8 cellular contexts compared by ENCODE assay signal in the genomic region with DNA sequence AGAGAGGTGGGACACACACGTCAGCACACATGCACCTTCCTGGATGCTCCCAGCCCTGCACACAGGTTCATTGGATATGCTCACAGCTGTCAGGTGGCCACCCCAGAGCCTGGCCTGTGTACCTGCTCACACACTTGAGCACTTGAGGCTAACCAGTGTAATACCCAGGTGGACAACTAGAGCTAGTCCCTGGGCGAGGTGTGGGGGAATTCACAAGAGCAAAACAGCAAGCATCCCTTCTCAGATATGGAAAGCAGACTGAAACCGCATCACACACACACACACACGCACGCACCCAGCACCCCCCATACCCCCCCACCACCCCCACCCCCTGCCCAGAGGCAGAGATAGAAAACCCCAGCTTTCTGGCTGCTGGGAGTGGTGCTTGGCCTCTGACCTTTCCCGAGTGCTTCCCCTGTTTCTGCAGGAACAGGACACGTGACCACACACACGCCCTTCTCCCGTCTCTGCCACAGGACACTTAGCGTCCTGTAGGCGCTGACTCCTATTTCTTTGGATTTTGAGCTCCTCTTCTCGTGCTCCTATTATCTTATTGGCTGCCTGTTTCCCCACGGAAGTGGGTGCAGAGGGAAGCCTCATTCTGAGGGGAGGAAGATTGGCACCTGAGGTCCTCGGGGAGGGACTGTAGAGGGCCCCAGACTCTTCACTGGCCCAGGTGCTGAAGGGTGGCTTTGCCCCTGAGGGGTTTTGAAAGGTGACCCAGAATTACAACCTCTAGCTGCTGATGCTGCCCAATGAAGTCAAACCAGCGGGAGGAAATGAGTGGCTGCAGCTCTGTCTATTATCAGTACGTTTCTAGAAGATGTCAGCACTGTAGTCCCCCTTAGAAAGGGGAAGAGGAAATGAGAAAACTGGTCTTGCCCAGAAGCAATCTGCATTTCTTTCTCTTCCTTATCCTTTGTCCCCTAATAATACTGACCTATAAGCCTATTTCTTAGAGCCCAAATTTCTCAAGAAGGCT.
DNase-seq lines count a peak whose midpoint lies in the region; ATAC-seq and TF ChIP-seq lines count a peak whose summit lies in the region.

No MANE protein-coding gene starts in this region.

- H3K4me3 Mint-ChIP-seq in stimulated activated naive CD8-positive, alpha-beta T cell treated with anti-CD3 and anti-CD28 coated beads, Interleukin-15, Interleukin-2, amounts not matched to agents 100 ng/mL and 50 ng/mL, for 24 hours: no peak overlapping the region

- peaks cover 85% of the 10 kb centered on the region for H3K36me3 Mint-ChIP-seq in stimulated activated naive CD8-positive, alpha-beta T cell treated with anti-CD3 and anti-CD28 coated beads, Interleukin-15, Interleukin-2, amounts not matched to agents 100 ng/mL and 50 ng/mL, for 24 hours (ENCODE audit: low read depth)

- H3K9me3 Mint-ChIP-seq in stimulated activated naive CD8-positive, alpha-beta T cell treated with anti-CD3 and anti-CD28 coated beads, Interleukin-15, Interleukin-2, amounts not matched to agents 100 ng/mL and 50 ng/mL, for 24 hours: no peaks in the 10 kb centered on the region

- ATAC-seq in stimulated activated naive CD8-positive, alpha-beta T cell treated with anti-CD3 and anti-CD28 coated beads, Interleukin-15, Interleukin-2, amounts not matched to agents 100 U/mL and 50 U/mL, for 24 hours: no peak
- peak; percentile 53 for ATAC-seq in HG03196 (IDR thresholded peaks at IDR 0.05; ENCODE audit: unreplicated experiment)

- DNase-seq in stimulated activated naive CD8-positive, alpha-beta T cell treated with anti-CD3 and anti-CD28 coated beads, Interleukin-15, Interleukin-2, amounts not matched to agents 100 U/mL and 50 U/mL, for 24 hours: no peak
- DNase-seq in caudate nucleus (lab: John Stamatoyannopoulos, UW) (no peak), tibial nerve (ENCODE audit: low spot score in 2 of 2) (no peak), SHP77 treated with DMSO at 0.1 percent for 48 hours (lab: John Stamatoyannopoulos, UW) (no peak), NCI-H2029 treated with DMSO at 0.1 percent for 48 hours (lab: John Stamatoyannopoulos, UW) (no peak), A172 (ENCODE audit: low spot score) (no peak)

- no peak overlapping the region for H3K4me3 ChIP-seq in tibial nerve

- TF ChIP-seq POLR2A in tibial nerve (IDR thresholded peaks at IDR 0.05): no peak

- H3K27ac ChIP-seq in caudate nucleus (ENCODE audit: low read depth, low read length): peak overlapping the region; percentile 62
- H3K27ac ChIP-seq in tibial nerve: peak overlapping the region in 3 of 4 donors; percentile 50 to 71 (median 51)

- no peak for TF ChIP-seq EP300 in tibial nerve (IDR thresholded peaks at IDR 0.05)

- no peak for TF ChIP-seq CTCF in tibial nerve (IDR thresholded peaks at IDR 0.05)

- H3K4me1 ChIP-seq in tibial nerve: peaks cover 0 to 12% (median 0%) of the 10 kb centered on the region in 4 donors

- no peaks in the 10 kb centered on the region for H3K27me3 Mint-ChIP-seq in stimulated activated naive CD8-positive, alpha-beta T cell treated with anti-CD3 and anti-CD28 coated beads, Interleukin-15, Interleukin-2, amounts not matched to agents 100 ng/mL and 50 ng/mL, for 24 hours

- H3K27me3 ChIP-seq in tibial nerve: no peaks in the 10 kb centered on the region

- H3K4me1 Mint-ChIP-seq in stimulated activated naive CD8-positive, alpha-beta T cell treated with anti-CD3 and anti-CD28 coated beads, Interleukin-15, Interleukin-2, amounts not matched to agents 100 ng/mL and 50 ng/mL, for 24 hours (ENCODE audit: low read depth): peaks cover 66% of the 10 kb centered on the region

- H3K9me3 ChIP-seq in tibial nerve: no peaks in the 10 kb centered on the region

- H3K27ac Mint-ChIP-seq in stimulated activated naive CD8-positive, alpha-beta T cell treated with anti-CD3 and anti-CD28 coated beads, Interleukin-15, Interleukin-2, amounts not matched to agents 100 ng/mL and 50 ng/mL, for 24 hours: peak overlapping the region; percentile 76

- no peaks in the 10 kb centered on the region for H3K36me3 ChIP-seq in tibial nerve

- 61% methylated on average over 16 of the region's 16 CpGs for WGBS in tibial nerve, 2 donors
